Comparison of ENCODE assay signal across 15 cellular contexts in the genomic region with DNA sequence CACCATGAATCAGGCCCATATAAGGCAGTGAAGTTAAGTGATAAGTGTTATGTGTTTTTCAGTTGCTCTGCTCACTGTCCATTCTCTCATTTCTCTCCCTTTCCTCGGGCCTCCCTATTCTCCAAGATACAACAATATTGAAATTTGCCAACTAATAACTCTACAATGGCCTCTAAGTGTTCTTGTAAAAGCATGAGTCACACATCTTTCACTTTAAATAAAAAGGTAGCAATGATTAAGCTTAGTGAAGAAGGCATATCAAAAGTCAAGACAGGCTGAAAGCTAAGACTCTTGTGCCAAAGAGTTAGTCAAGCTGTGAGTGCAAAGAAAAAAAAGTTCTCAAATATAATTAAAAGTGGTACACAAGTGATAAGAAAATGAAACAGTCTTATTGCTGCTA.
DNase-seq lines count a peak whose midpoint lies in the region; ATAC-seq, FAIRE-seq and TF ChIP-seq lines count a peak whose summit lies in the region.
"Had no signal": no experiment of that assay in that cellular context is flagged by ENCODE, and none has a peak within 500 bp of the region (broad histone marks: within the 10 kb centered on the region; RNA-seq: fewer than 3 reads in every experiment).

No MANE protein-coding gene starts in this region.

- FAIRE-seq in bronchial epithelial cell (lab: Jason Lieb, UNC), result no peak
- FAIRE-seq: A204.1, GM12878, GM18507, H54 had no signal

- no peak for TF ChIP-seq CTCF in bronchial epithelial cell (IDR thresholded peaks at IDR 0.05; ENCODE audit: insufficient read depth, low read length, severe bottlenecking)
- no peak for TF ChIP-seq CTCF in retinal pigment epithelial cell (conservative IDR thresholded peaks at IDR 0.05; ENCODE audit: low read depth, low read length)

- DNase-seq in ELR (ENCODE audit: low read depth), result peak; percentile 17
- DNase-seq in M059J (ENCODE audit: low read depth), result peak; percentile 37
- peak; percentile 4 for DNase-seq in bronchial epithelial cell (ENCODE audit: low read depth)
- DNase-seq in retinal pigment epithelial cell (ENCODE audit: low read depth), result peak; percentile 9
- no peak for DNase-seq in retina
- DNase-seq: BE2C; CD4-positive, alpha-beta memory T cell; DND-41; GM23248 had no signal

- H3K36me3 ChIP-seq in bronchial epithelial cell (ENCODE audit: control insufficient read depth, insufficient read depth, low read length), result no peaks in the 10 kb centered on the region
- H3K36me3 ChIP-seq: BE2C had no signal

- H3K27me3 ChIP-seq in bronchial epithelial cell (ENCODE audit: control insufficient read depth, insufficient read depth, low read length), result no peaks in the 10 kb centered on the region
- H3K27me3 ChIP-seq: BE2C had no signal

- no peak overlapping the region for H3K4me3 ChIP-seq in bronchial epithelial cell (ENCODE audit: low read depth, low read length)
- H3K4me3 ChIP-seq in retinal pigment epithelial cell (ENCODE audit: low read length), result no peak overlapping the region
- H3K4me3 ChIP-seq: GM12878, GM23248 had no signal

- no peak for ATAC-seq in HG03354 (IDR thresholded peaks at IDR 0.05; ENCODE audit: poor library complexity, severe bottlenecking, unreplicated experiment)
- no peak for ATAC-seq in HG02678 (IDR thresholded peaks at IDR 0.05; ENCODE audit: unreplicated experiment)
- ATAC-seq: GM12878 had no signal
